Comparison of ENCODE assay signal across 20 cellular contexts in genomic region chr2:38704664-38705063, GRCh38. TPM values are rescaled to one million over a fixed set of nuclear protein-coding genes. Genes with fewer than 3 reads are reported as not detected.
DNase-seq lines count a peak whose midpoint lies in the region; ATAC-seq and TF ChIP-seq lines count a peak whose summit lies in the region.
"Had no signal": no experiment of that assay in that cellular context is flagged by ENCODE, and none has a peak within 500 bp of the region (broad histone marks: within the 10 kb centered on the region; RNA-seq: fewer than 3 reads in every experiment).

No MANE protein-coding gene starts in this region.

- H3K4ac ChIP-seq in IMR-90 (ENCODE audit: low read depth, low read length), result peak overlapping the region; percentile 11; the same call in 1 of the 2 replicates

- intact Hi-C loops in CD4-positive, alpha-beta memory T cell (cut with micrococcal nuclease), result no loop called here
- intact Hi-C loops in IMR-90 (cut with micrococcal nuclease) (no loop called here), body of pancreas (cut with DNase I) (no loop called here)

- CTCF ChIA-PET in CD4-positive, alpha-beta memory T cell (lab: Charles Lee; ENCODE audit: partially characterized antibody), result interaction anchor here (1.0 to 2.5 kb wide), 11 partner anchors 8 to 150 kb away, joined by 3 to 12 read pairs (median 4); no protein-coding TSS in a partner anchor
- CTCF ChIA-PET in IMR-90 (lab: Yijun Ruan, JAX), result interaction anchor here (0.6 to 0.9 kb wide), 3 partner anchors 9 to 389 kb away, joined by 3 to 6 read pairs (median 4); no protein-coding TSS in a partner anchor

- in situ Hi-C loops in IMR-90 (cut with MboI; ENCODE audit: low sequenced_read_pairs), result no loop called here

- H3K79me1 ChIP-seq in IMR-90 (ENCODE audit: low read depth in 1 of 2, low read length in 2 of 2), result peaks cover 5 to 28% of the 10 kb centered on the region in 2 experiments

- H3K9ac ChIP-seq in IMR-90 (ENCODE audit: low read depth, low read length), result no peak overlapping the region
- no peak overlapping the region for H3K9ac ChIP-seq in smooth muscle cell (ENCODE audit: low read depth)

- H3K27ac ChIP-seq in CD4-positive, alpha-beta memory T cell (ENCODE audit: low read depth, low read length), result no peak overlapping the region
- no peak overlapping the region for H3K27ac ChIP-seq in IMR-90 (ENCODE audit: insufficient read depth, low read length)
- H3K27ac ChIP-seq in body of pancreas, result peak overlapping the region in 1 of 4 donors; percentile 0
- H3K27ac ChIP-seq in smooth muscle cell (ENCODE audit: low read depth), result peak overlapping the region; percentile 23
- H3K27ac ChIP-seq: C4-2B had no signal

- peak overlapping the region; percentile 59; the same call in 1 of the 3 replicates for H2BK15ac ChIP-seq in IMR-90 (ENCODE audit: low read depth, low read length)

- no CpG with 5 or more reads among the region's 2 CpGs for WGBS in IMR-90 (ENCODE audit: extremely low coverage in 2 of 2, insufficient read length in 1 of 2), 2 experiments
- WGBS in body of pancreas, 2 donors, result 45 to 51% methylated on average over 2 of the region's 2 CpGs
- WGBS in smooth muscle cell (ENCODE audit: low lambda C conversion rate), result 46% methylated on average over 2 of the region's 2 CpGs

- H3K27me3 Mint-ChIP-seq in CD4-positive, alpha-beta memory T cell, result no peaks in the 10 kb centered on the region

- H3K36me3 ChIP-seq in CD4-positive, alpha-beta memory T cell (ENCODE audit: insufficient read depth, low read length), result no peaks in the 10 kb centered on the region
- H3K36me3 ChIP-seq in IMR-90 (ENCODE audit: control insufficient read depth, insufficient read depth, low read length) (no peaks in the 10 kb centered on the region), body of pancreas (replicated peaks in 1 of 2; ENCODE audit: insufficient read depth in 1 of 2, low read depth in 2 of 2) (no peaks in the 10 kb centered on the region), smooth muscle cell (ENCODE audit: low read depth) (no peaks in the 10 kb centered on the region)

- H3K9me3 Mint-ChIP-seq in CD4-positive, alpha-beta memory T cell, result peaks cover 0 to 7% (median 0%) of the 10 kb centered on the region in 8 donors
- H3K9me3 Mint-ChIP-seq: H9 had no signal

- peaks cover 26 to 47% of the 10 kb centered on the region in 2 donors for H3K36me3 Mint-ChIP-seq in CD4-positive, alpha-beta memory T cell

- H3K23ac ChIP-seq in IMR-90 (ENCODE audit: low read depth, low read length), result no peak overlapping the region; the same call in 1 of the 2 replicates

- H3K4me2 ChIP-seq in IMR-90 (ENCODE audit: low read depth, low read length) (no peak overlapping the region; the same call in 1 of the 2 replicates), smooth muscle cell (no peak overlapping the region)

- H4K20me1 ChIP-seq in IMR-90 (ENCODE audit: insufficient read depth, low read length) (no peaks in the 10 kb centered on the region), smooth muscle cell (ENCODE audit: low read depth) (no peaks in the 10 kb centered on the region)

- H3K4me3 Mint-ChIP-seq in CD4-positive, alpha-beta memory T cell, result peak overlapping the region in 2 of 8 donors; percentile 14 to 17
- H3K4me3 Mint-ChIP-seq: H9 had no signal

- no peak overlapping the region; a peak in 2 of 4 replicates for H4K8ac ChIP-seq in IMR-90 (ENCODE audit: low read depth in 2 of 2, low read length in 2 of 2)

- H2AFZ ChIP-seq in IMR-90 (replicated peaks; ENCODE audit: low read length, poor library complexity), result no peak overlapping the region
- H2AFZ ChIP-seq in smooth muscle cell (ENCODE audit: low read depth), result no peak overlapping the region

- peak overlapping the region; percentile 24 for H2BK5ac ChIP-seq in IMR-90 (ENCODE audit: low read depth, low read length, poor library complexity, severe bottlenecking)

- TF ChIP-seq CTCF in IMR-90 (conservative IDR thresholded peaks at IDR 0.05; ENCODE audit: low read depth, low read length) (no peak), body of pancreas (IDR thresholded peaks at IDR 0.05) (no peak), smooth muscle cell (IDR thresholded peaks at IDR 0.05; ENCODE audit: borderline replicate concordance, insufficient read depth, poor library complexity, severe bottlenecking) (no peak)

- BruUV-seq in IMR-90 (replicated peaks; lab: Mats Ljungman, UMichigan), result no TSS peak

- H3K4me1 ChIP-seq in CD4-positive, alpha-beta memory T cell (ENCODE audit: insufficient read depth, low read length), result peaks cover 84% of the 10 kb centered on the region
- peaks cover 19% of the 10 kb centered on the region for H3K4me1 ChIP-seq in IMR-90 (ENCODE audit: control insufficient read depth, insufficient read depth, low read length)
- H3K4me1 ChIP-seq in body of pancreas, result peaks cover 20% of the 10 kb centered on the region
- peaks cover 8% of the 10 kb centered on the region for H3K4me1 ChIP-seq in smooth muscle cell (ENCODE audit: low read depth)
- H3K4me1 ChIP-seq: Caco-2 had no signal

- DNase-seq in CD4-positive, alpha-beta memory T cell, result no peak
- DNase-seq in IMR-90 (no peak), body of pancreas (no peak), smooth muscle cell (lab: John Stamatoyannopoulos, UW; ENCODE audit: unreplicated experiment) (no peak)
- DNase-seq: ACHN, AML-193, Caco-2, GDM1, H9, KBM-7, MV-4-11, NCI-H1417 treated with DMSO at 0.1 percent for 48 hours, NCI-H187 treated with DMSO at 0.1 percent for 48 hours, NCI-H2227 treated with DMSO at 0.1 percent for 48 hours, NCI-H524 treated with DMSO at 0.1 percent for 48 hours, PC-3 had no signal

- peak overlapping the region; percentile 41; the same call in 1 of the 2 replicates for H4K91ac ChIP-seq in IMR-90 (ENCODE audit: insufficient read depth, low read depth, low read length)

- H3K9me3 ChIP-seq in CD4-positive, alpha-beta memory T cell (ENCODE audit: control insufficient read depth in 1 of 2, low read length in 2 of 2), result no peaks in the 10 kb centered on the region
- no peaks in the 10 kb centered on the region for H3K9me3 ChIP-seq in IMR-90 (ENCODE audit: control insufficient read depth, insufficient read depth, low read length)
- H3K9me3 ChIP-seq in body of pancreas, result no peaks in the 10 kb centered on the region
- no peaks in the 10 kb centered on the region for H3K9me3 ChIP-seq in smooth muscle cell (replicated peaks; ENCODE audit: low read depth)
- H3K9me3 ChIP-seq: Caco-2 had no signal

- H3K27ac Mint-ChIP-seq in CD4-positive, alpha-beta memory T cell, result peak overlapping the region in 5 of 7 donors; percentile 8 to 63 (median 37)
- H3K27ac Mint-ChIP-seq: H9 had no signal

- H2AK9ac ChIP-seq in IMR-90 (replicated peaks; ENCODE audit: low read depth, low read length, poor library complexity), result no peak overlapping the region

- H3K18ac ChIP-seq in IMR-90 (ENCODE audit: low read depth, low read length), result peak overlapping the region; percentile 74

- peak overlapping the region; percentile 71 for H4K5ac ChIP-seq in IMR-90 (ENCODE audit: low read depth, low read length)

- H3K9me1 ChIP-seq in IMR-90 (ENCODE audit: insufficient read depth, low read length), result peaks cover 13% of the 10 kb centered on the region

- peak overlapping the region; percentile 50; the same call in 1 of the 2 replicates for H2BK20ac ChIP-seq in IMR-90 (ENCODE audit: low read depth, low read length)

- H3K4me3 ChIP-seq in CD4-positive, alpha-beta memory T cell (ENCODE audit: low read length in 2 of 2), result no peak overlapping the region
- H3K4me3 ChIP-seq in IMR-90 (ENCODE audit: insufficient read depth, low read depth, low read length), result no peak overlapping the region
- H3K4me3 ChIP-seq in body of pancreas, result no peak overlapping the region
- H3K4me3 ChIP-seq in smooth muscle cell, result no peak overlapping the region

- H3K4me1 Mint-ChIP-seq in CD4-positive, alpha-beta memory T cell, result peaks cover 54 to 80% (median 67%) of the 10 kb centered on the region in 4 donors

- peak overlapping the region; percentile 81; the same call in 1 of the 2 replicates for H2AK5ac ChIP-seq in IMR-90 (ENCODE audit: low read depth, low read length)

- dilution Hi-C loops in IMR-90 (cut with HindIII; ENCODE audit: low sequenced_read_pairs, unreplicated experiment), result no loop called here

- ATAC-seq in IMR-90 (ENCODE audit: low read depth) (no peak; the same call in 1 of the 2 replicates), body of pancreas (peak; percentile 57), HG03460 (IDR thresholded peaks at IDR 0.05; ENCODE audit: unreplicated experiment) (no peak), HG03457 (IDR thresholded peaks at IDR 0.05; ENCODE audit: unreplicated experiment) (no peak), GM18858 (IDR thresholded peaks at IDR 0.05; ENCODE audit: unreplicated experiment) (no peak)
- ATAC-seq: PC-3 had no signal

- TF ChIP-seq POLR2A in IMR-90 (IDR thresholded peaks at IDR 0.05; ENCODE audit: low read depth, low read length) (no peak), body of pancreas (IDR thresholded peaks at IDR 0.05) (no peak)

- H3K56ac ChIP-seq in IMR-90 (ENCODE audit: extremely low read depth, insufficient read depth, low read length), result no peak overlapping the region

- TF ChIP-seq RAD21 in IMR-90 (IDR thresholded peaks at IDR 0.05; ENCODE audit: low read length), result no peak

- H3K14ac ChIP-seq in IMR-90 (replicated peaks; ENCODE audit: low read depth, low read length), result 0 out of 2 replicates have a peak overlapping the region, but pooled peaks have one; percentile 75

- H3K79me2 ChIP-seq in smooth muscle cell (ENCODE audit: low read depth), result no peaks in the 10 kb centered on the region

- POLR2A ChIA-PET in CD4-positive, alpha-beta memory T cell (lab: Charles Lee; ENCODE audit: partially characterized antibody), result interaction anchor here (1.0 to 2.0 kb wide), 10 partner anchors 9 to 101 kb away, joined by 3 to 7 read pairs (median 4); partner anchors contain the start of gene SRSF7
- POLR2A ChIA-PET in IMR-90 (lab: Charles Lee; ENCODE audit: unreplicated experiment), result no interaction called here

- H3K27me3 ChIP-seq in CD4-positive, alpha-beta memory T cell (ENCODE audit: insufficient read depth, low read length), result no peaks in the 10 kb centered on the region
- H3K27me3 ChIP-seq in IMR-90 (ENCODE audit: control insufficient read depth, insufficient read depth, low read length), result no peaks in the 10 kb centered on the region
- H3K27me3 ChIP-seq in body of pancreas, result no peaks in the 10 kb centered on the region
- no peaks in the 10 kb centered on the region for H3K27me3 ChIP-seq in smooth muscle cell (ENCODE audit: low read depth)

- H2BK120ac ChIP-seq in IMR-90 (ENCODE audit: low read depth, low read length), result peak overlapping the region; percentile 48; the same call in 1 of the 2 replicates

- H3F3A ChIP-seq in smooth muscle cell (ENCODE audit: low read depth), result peaks cover 15% of the 10 kb centered on the region

RNA-seq across cellular contexts. Expression of gene GALM, which starts 38.8 kb away (rescaled TPM):
- total RNA-seq in CD4-positive, alpha-beta memory T cell, result 10 to 100 TPM; 35.5 to 35.8 TPM
- polyA plus RNA-seq in CD4-positive, alpha-beta memory T cell, result 10 to 100 TPM; 51.2 to 60.4 TPM
- total RNA-seq in IMR-90 (2012; rRNA removed) (16.4 and 24.2 TPM in 2 replicates), body of pancreas (10 to 100 TPM in 1 of 2 donors, 1 to 10 TPM in 1; 7.5 to 20.4 TPM), smooth muscle cell (11.0 and 13.1 TPM in 2 replicates)
- polyA plus RNA-seq in IMR-90 (2012; rRNA removed) (11.8 and 12.1 TPM in 2 replicates), smooth muscle cell (8.5 and 18.9 TPM in 2 replicates)
- 14.7 and 16.4 TPM in 2 replicates for polyA plus RNA-seq in IMR-90 (2012; cell fraction: cytosol; rRNA removed)
- polyA plus RNA-seq in IMR-90 (2012; cell fraction: nucleus; rRNA removed; ENCODE audit: low replicate concordance), result 7.5 and 8.4 TPM in 2 replicates

RNA-seq across cellular contexts. Expression of gene SRSF7, which starts 46.5 kb away (rescaled TPM):
- total RNA-seq in CD4-positive, alpha-beta memory T cell, result 100 to 1,000 TPM; 314 to 333 TPM
- 100 to 1,000 TPM; 177 to 202 TPM for polyA plus RNA-seq in CD4-positive, alpha-beta memory T cell
- 148 and 260 TPM in 2 replicates for total RNA-seq in IMR-90 (2012; rRNA removed)
- 191 and 193 TPM in 2 replicates for polyA plus RNA-seq in IMR-90 (2012; rRNA removed)
- polyA plus RNA-seq in IMR-90 (2012; cell fraction: cytosol; rRNA removed), result 39.8 and 81.0 TPM in 2 replicates
- polyA plus RNA-seq in IMR-90 (2012; cell fraction: nucleus; rRNA removed; ENCODE audit: low replicate concordance), result 30.2 and 247 TPM in 2 replicates
- total RNA-seq in body of pancreas, result 10 to 100 TPM; 55.8 to 68.2 TPM
- 92.5 and 122 TPM in 2 replicates for total RNA-seq in smooth muscle cell
- polyA plus RNA-seq in smooth muscle cell, result 102 and 107 TPM in 2 replicates
